ENCODE assay signal across 7 cellular contexts in the genomic region with DNA sequence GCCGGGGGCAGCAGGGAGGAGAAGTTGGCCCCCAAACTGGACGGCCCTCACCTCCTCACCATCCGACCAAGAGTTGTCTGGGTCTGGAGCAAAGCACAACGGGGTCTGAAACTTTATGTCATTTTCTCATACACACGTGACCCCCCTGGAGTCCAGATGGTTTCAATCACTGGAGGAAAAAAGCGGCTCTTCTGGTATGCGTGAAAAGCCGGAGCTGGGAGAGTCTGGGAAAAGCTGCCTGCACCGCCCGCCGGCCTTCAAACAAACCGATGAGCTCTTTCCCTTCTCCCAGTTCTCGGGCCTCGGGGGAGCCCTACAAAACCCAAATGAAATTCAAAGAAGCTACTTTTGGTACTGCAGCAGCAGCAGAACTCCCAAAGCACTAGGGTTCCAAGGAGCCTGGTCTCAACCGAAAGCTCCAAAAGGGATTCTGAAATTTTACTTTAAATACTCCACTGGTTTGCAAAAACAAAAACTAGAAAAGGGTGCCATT.
DNase-seq lines count a peak whose midpoint lies in the region; ATAC-seq and TF ChIP-seq lines count a peak whose summit lies in the region.

No MANE protein-coding gene starts in this region.

- no peak overlapping the region for H3K9ac ChIP-seq in rectal smooth muscle tissue (ENCODE audit: low read length)

- peak overlapping the region; percentile 87 for H3K27ac ChIP-seq in rectal smooth muscle tissue (ENCODE audit: low read depth, low read length)

- H3K36me3 ChIP-seq in rectal smooth muscle tissue (ENCODE audit: control insufficient read depth, insufficient read depth, low read length): no peaks in the 10 kb centered on the region

- H3K4me3 ChIP-seq in astrocyte of the cerebellum (ENCODE audit: low read depth, low read length) (peak overlapping the region; percentile 72), rectal smooth muscle tissue (ENCODE audit: low read length) (peak overlapping the region; percentile 64)

- in situ Hi-C loops in astrocyte of the cerebellum (cut with HindIII; ENCODE audit: low sequenced_read_pairs): no loop called here

- ATAC-seq in HG02678 (IDR thresholded peaks at IDR 0.05; ENCODE audit: unreplicated experiment): no peak

- DNase-seq in GM03348 (ENCODE audit: low spot score) (peak; percentile 90), NCI-H2029 (lab: John Stamatoyannopoulos, UW) (peak; percentile 33), astrocyte of the cerebellum (ENCODE audit: low read depth) (peak; percentile 90), hippocampal formation (lab: John Stamatoyannopoulos, UW) (peak; percentile 25 to 53), GF-D8 (lab: John Stamatoyannopoulos, UW) (no peak)

- H3K4me1 ChIP-seq in rectal smooth muscle tissue (ENCODE audit: control insufficient read depth, insufficient read depth, low read length): peaks cover 12% of the 10 kb centered on the region

- no peaks in the 10 kb centered on the region for H3K27me3 ChIP-seq in rectal smooth muscle tissue (ENCODE audit: control insufficient read depth, insufficient read depth, low read length)

- no peak for TF ChIP-seq CTCF in astrocyte of the cerebellum (IDR thresholded peaks at IDR 0.05; ENCODE audit: low read depth, low read length, missing control alignments)
